Comparison of ENCODE assay signal across 11 cellular contexts in the genomic region with DNA sequence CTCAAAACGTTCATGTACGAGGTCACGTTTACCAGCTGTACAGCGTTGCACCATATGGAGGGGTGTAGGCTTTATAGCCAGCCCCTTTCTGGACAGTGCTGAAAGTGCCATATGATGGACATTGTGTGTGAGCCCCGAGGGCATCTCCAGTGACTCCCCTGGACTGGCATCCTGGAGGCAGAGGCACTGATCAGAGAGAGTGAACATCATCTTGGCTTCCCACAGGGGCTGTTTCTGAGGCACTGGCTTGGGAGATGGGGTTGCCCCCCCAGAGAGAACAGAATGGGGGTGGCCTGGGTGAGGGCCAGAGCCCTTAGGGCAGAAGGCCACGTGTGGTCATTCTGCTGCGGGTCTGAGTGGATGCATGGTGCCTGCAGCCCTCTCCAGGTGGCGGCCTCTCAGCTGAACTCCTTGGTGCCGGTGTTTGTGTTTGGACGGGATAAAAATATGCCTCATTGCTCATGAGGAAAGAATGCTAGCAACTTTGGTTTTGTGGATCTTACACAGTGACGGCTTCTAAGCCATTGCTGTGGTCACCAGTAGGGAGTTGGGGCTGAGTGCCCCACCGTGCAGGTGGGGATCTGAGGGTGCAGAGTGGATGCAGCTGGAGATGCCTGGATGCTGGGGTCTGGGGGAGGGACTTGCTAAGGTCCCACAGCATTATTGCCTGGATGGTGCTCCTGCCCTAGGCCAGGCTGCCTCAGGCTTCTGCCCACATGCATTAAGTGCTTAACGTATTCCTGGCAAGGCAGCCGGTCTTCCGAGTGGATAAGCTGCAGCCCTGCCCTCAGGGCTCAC. TPM values are rescaled to one million over a fixed set of nuclear protein-coding genes. Genes with fewer than 3 reads are reported as not detected.
DNase-seq lines count a peak whose midpoint lies in the region; ATAC-seq, FAIRE-seq and TF ChIP-seq lines count a peak whose summit lies in the region.
"Had no signal": no experiment of that assay in that cellular context is flagged by ENCODE, and none has a peak within 500 bp of the region (broad histone marks: within the 10 kb centered on the region; RNA-seq: fewer than 3 reads in every experiment).

No MANE protein-coding gene starts in this region.

- CTCF ChIA-PET in HepG2 (lab: Yijun Ruan, JAX; ENCODE audit: low intra/inter-chr PET ratio, low total read pairs), result no interaction called here

- POLR2A ChIA-PET in HepG2 (lab: Yijun Ruan, JAX), result interaction anchor here (1.2 to 5.0 kb wide), 2 partner anchors 35 to 50 kb away, joined by 3 to 41 read pairs; no protein-coding TSS in a partner anchor

- no peak for TF ChIP-seq RAD21 in HepG2 (CRISPR knock-in tag; IDR thresholded peaks at IDR 0.05)

- H3K9me3 ChIP-seq in HepG2 (ENCODE audit: low read length) (no peaks in the 10 kb centered on the region), right lobe of liver (no peaks in the 10 kb centered on the region)
- H3K9me3 ChIP-seq: adrenal gland had no signal

- WGBS in HepG2 (ENCODE audit: low lambda C conversion rate), result 51% methylated on average over 8 of the region's 15 CpGs
- 64% methylated on average over 10 of the region's 15 CpGs for WGBS in right lobe of liver (ENCODE audit: insufficient coverage, low coverage, low lambda C conversion rate, missing lambda C conversion rate)
- no CpG with 5 or more reads among the region's 15 CpGs for WGBS in mesendoderm (ENCODE audit: extremely low coverage, insufficient coverage, low lambda C conversion rate)

- H4K8ac ChIP-seq in mesendoderm (ENCODE audit: low read depth, low read length), result no peak overlapping the region

- H3K9ac ChIP-seq in HepG2 (ENCODE audit: insufficient read depth, low read depth, low read length), result peak overlapping the region; percentile 63
- no peak overlapping the region for H3K9ac ChIP-seq in mesendoderm (ENCODE audit: low read length)

- H2BK5ac ChIP-seq in mesendoderm (ENCODE audit: low read length), result no peak overlapping the region

- H3K56ac ChIP-seq in mesendoderm (ENCODE audit: low read length), result peak overlapping the region; percentile 10

- TF ChIP-seq CTCF in HepG2 (CRISPR knock-in tag; IDR thresholded peaks at IDR 0.05), result peak; percentile 33
- TF ChIP-seq CTCF in right lobe of liver (IDR thresholded peaks at IDR 0.05), result no peak

- intact Hi-C loops in HepG2 (cut with micrococcal nuclease; ENCODE audit: unreplicated experiment), result no loop called here
- intact Hi-C loops in right lobe of liver (cut with DNase I), result no loop called here

- DNase-seq in HepG2 (ENCODE audit: low spot score) (peak; percentile 70), right lobe of liver (no peak), caudate nucleus (lab: John Stamatoyannopoulos, UW) (no peak), mesendoderm (peak; percentile 56), NCI-H2227 (lab: John Stamatoyannopoulos, UW; ENCODE audit: unreplicated experiment) (no peak)
- DNase-seq: adrenal gland; CD4-positive, CD25-positive, alpha-beta regulatory T cell had no signal

- peak in 1 of 2 experiments; percentile 43; a peak in 1 of 4 replicates for TF ChIP-seq POLR2A in HepG2 (IDR thresholded peaks at IDR 0.05; ENCODE audit: insufficient read depth in 1 of 2, low read depth in 2 of 2, low read length in 2 of 2)
- TF ChIP-seq POLR2A in right lobe of liver (IDR thresholded peaks at IDR 0.05), result no peak

- no TSS peak for BruUV-seq in HepG2 (replicated peaks; lab: Mats Ljungman, UMichigan)

- H3K27ac ChIP-seq in HepG2 (ENCODE audit: extremely low read length, insufficient read depth, low read length), result peak overlapping the region; percentile 71
- H3K27ac ChIP-seq in right lobe of liver, result no peak overlapping the region
- peak overlapping the region; percentile 67 for H3K27ac ChIP-seq in caudate nucleus (ENCODE audit: low read depth, low read length)
- H3K27ac ChIP-seq in mesendoderm (ENCODE audit: low read depth, low read length), result no peak overlapping the region
- H3K27ac ChIP-seq: SK-N-MC had no signal

- peaks cover 3% of the 10 kb centered on the region in 2 experiments; a peak in 1 of 5 replicates for H3K36me3 ChIP-seq in HepG2 (replicated peaks in 1 of 2; ENCODE audit: control insufficient read depth in 1 of 2, insufficient read depth in 2 of 2, low read length in 2 of 2)
- no peaks in the 10 kb centered on the region for H3K36me3 ChIP-seq in right lobe of liver
- no peaks in the 10 kb centered on the region for H3K36me3 ChIP-seq in mesendoderm (ENCODE audit: control insufficient read depth, insufficient read depth, low read length)

- no peak overlapping the region for H3K23ac ChIP-seq in mesendoderm (ENCODE audit: low read length)

- peaks cover 89% of the 10 kb centered on the region for H3K4me1 ChIP-seq in HepG2 (ENCODE audit: insufficient read depth, low read length)
- H3K4me1 ChIP-seq in right lobe of liver, result peaks cover 0 to 15% (median 2%) of the 10 kb centered on the region in 4 donors
- H3K4me1 ChIP-seq in mesendoderm (ENCODE audit: control insufficient read depth, low read depth, low read length), result peaks cover 2% of the 10 kb centered on the region

- H3K79me2 ChIP-seq in HepG2 (ENCODE audit: insufficient read depth, low read length) (peaks cover 65% of the 10 kb centered on the region), mesendoderm (ENCODE audit: control insufficient read depth, insufficient read depth, low read length) (peaks cover 7% of the 10 kb centered on the region)

- H3K79me1 ChIP-seq in mesendoderm (ENCODE audit: low read length), result peaks cover 8% of the 10 kb centered on the region

- no peak overlapping the region for H3K4ac ChIP-seq in mesendoderm (ENCODE audit: low read depth, low read length)

- no peak overlapping the region for H2BK15ac ChIP-seq in mesendoderm (replicated peaks; ENCODE audit: low read depth)

- H3K27me3 ChIP-seq in HepG2 (ENCODE audit: control insufficient read depth in 1 of 2, insufficient read depth in 2 of 2, low read length in 2 of 2) (no peaks in the 10 kb centered on the region), right lobe of liver (no peaks in the 10 kb centered on the region), mesendoderm (ENCODE audit: insufficient read depth, low read length, poor library complexity) (no peaks in the 10 kb centered on the region)
- H3K27me3 ChIP-seq: adrenal gland had no signal

- no peak overlapping the region for H2AFZ ChIP-seq in HepG2 (ENCODE audit: low read length)

- no peak overlapping the region for H3K18ac ChIP-seq in mesendoderm (ENCODE audit: low read length)

- H3K4me3 ChIP-seq in HepG2 (replicated peaks in 1 of 3; ENCODE audit: insufficient read depth in 1 of 3, low read depth in 2 of 3, low read length in 3 of 3) (peak overlapping the region; percentile 14 to 48 (median 16); a peak in 4 of 6 replicates), right lobe of liver (no peak overlapping the region), mesendoderm (ENCODE audit: low read length) (no peak overlapping the region)
- H3K4me3 ChIP-seq: adrenal gland, SK-N-MC had no signal

- H2AK5ac ChIP-seq in mesendoderm (ENCODE audit: low read length), result no peak overlapping the region

- no peaks in the 10 kb centered on the region for H4K20me1 ChIP-seq in HepG2 (ENCODE audit: insufficient read depth, low read length)

- no peak overlapping the region for H2BK120ac ChIP-seq in mesendoderm (ENCODE audit: low read depth, low read length)

- TF ChIP-seq EP300 in HepG2 (IDR thresholded peaks at IDR 0.05; ENCODE audit: low read depth in 2 of 2, low read length in 2 of 2) (no peak), HepG2 (CRISPR knock-in tag; IDR thresholded peaks at IDR 0.05; ENCODE audit: borderline replicate concordance) (no peak)

- H4K5ac ChIP-seq in mesendoderm (ENCODE audit: low read length), result no peak overlapping the region

- ATAC-seq in HepG2, result no peak; the same call in 2 of the 3 replicates
- no peak for ATAC-seq in right lobe of liver
- no peak for ATAC-seq in HG03354 (IDR thresholded peaks at IDR 0.05; ENCODE audit: poor library complexity, severe bottlenecking, unreplicated experiment)
- ATAC-seq in GM18867 (IDR thresholded peaks at IDR 0.05; ENCODE audit: unreplicated experiment), result no peak
- no peak for ATAC-seq in GM21367 (IDR thresholded peaks at IDR 0.05; ENCODE audit: unreplicated experiment)

- H3K4me2 ChIP-seq in HepG2 (ENCODE audit: low read depth, low read length) (peak overlapping the region; percentile 75), mesendoderm (ENCODE audit: low read length) (no peak overlapping the region)

- in situ Hi-C loops in HepG2 (cut with HindIII; ENCODE audit: extremely low pct_ligation_motif_present, low pct_unique_long_range_greater_than_20kb), result no loop called here

- peak; percentile 12 for FAIRE-seq in HepG2 (lab: Jason Lieb, UNC)

TF ChIP-seq in HepG2, 621 proteins besides CTCF, POLR2A, EP300 and RAD21 (continues in another document):
- TF ChIP-seq ZBTB38 (CRISPR knock-in tag; IDR thresholded peaks at IDR 0.05), result 0 out of 2 replicates have a peak, but pooled peaks have one; percentile 18

RNA-seq across cellular contexts. Expression of a gene that starts 3.4 kb away (rescaled TPM):
- total RNA-seq in HepG2 (2016; rRNA removed; fragmentation: Illumina TruSeq; extraction: Trizol), result 19.8 and 39.1 TPM in 2 replicates
- 3.7 and 4.2 TPM in 2 replicates for total RNA-seq in HepG2 (2016; cell fraction: cytosol; rRNA removed; fragmentation: Illumina TruSeq; extraction: Trizol; ENCODE audit: low read depth)
- total RNA-seq in HepG2 (2016; cell fraction: insoluble cytoplasmic fraction; rRNA removed; fragmentation: Illumina TruSeq; extraction: Trizol), result 18.3 and 41.8 TPM in 2 replicates
- 10.5 and 10.8 TPM in 2 replicates for total RNA-seq in HepG2 (2016; cell fraction: membrane; rRNA removed; fragmentation: Illumina TruSeq; extraction: Trizol)
- 47.7 and 59.7 TPM in 2 replicates for total RNA-seq in HepG2 (2016; cell fraction: nucleus; rRNA removed; fragmentation: Illumina TruSeq; extraction: Trizol)
- 42.2 and 49.6 TPM in 2 replicates for polyA plus RNA-seq in HepG2 (2011; rRNA removed)
- 23.5 and 32.3 TPM in 2 replicates for polyA plus RNA-seq in HepG2 (2011; cell fraction: cytosol; rRNA removed)
- polyA plus RNA-seq in HepG2 (2011; cell fraction: nucleus; rRNA removed), result 121 and 179 TPM in 2 replicates
- polyA plus RNA-seq in HepG2 (2012), result 24.0 and 38.1 TPM in 2 replicates
- 3.2 and 3.4 TPM in 2 replicates for polyA plus RNA-seq in HepG2 (2016; cell fraction: cytosol; fragmentation: Illumina TruSeq; extraction: Trizol; ENCODE audit: low read depth)
- 16.0 and 21.6 TPM in 2 replicates for polyA plus RNA-seq in HepG2 (2016; cell fraction: insoluble cytoplasmic fraction; fragmentation: Illumina TruSeq; extraction: Trizol; ENCODE audit: low read depth)
- polyA plus RNA-seq in HepG2 (2016; cell fraction: membrane; fragmentation: Illumina TruSeq; extraction: Trizol; ENCODE audit: low read depth), result 4.5 and 5.6 TPM in 2 replicates
- 86.7 and 90.9 TPM in 2 replicates for polyA plus RNA-seq in HepG2 (2016; cell fraction: nucleus; fragmentation: Illumina TruSeq; extraction: Trizol; ENCODE audit: insufficient read depth, low read depth)
- polyA minus RNA-seq in HepG2 (2011; rRNA and poly(A)+ RNA removed; ENCODE audit: low replicate concordance), result 10.6 and 128 TPM in 2 replicates
- polyA minus RNA-seq in HepG2 (2011; cell fraction: cytosol; rRNA and poly(A)+ RNA removed), result 36.4 and 40.3 TPM in 2 replicates
- polyA minus RNA-seq in HepG2 (2011; cell fraction: nucleus; rRNA and poly(A)+ RNA removed), result 19.9 and 27.0 TPM in 2 replicates
- 10 to 100 TPM; 11.3 to 19.7 (median 15.9) TPM for total RNA-seq in right lobe of liver
- 23.7 TPM for polyA plus RNA-seq in mesendoderm (2013, experiment 1 of 2)
- polyA plus RNA-seq in mesendoderm (2013, experiment 2 of 2), result 21.6 TPM

Comparison
In these comparisons a context has a peak if more than half of its experiments do, and no peak if none do; other contexts are left out.
1. DNase-seq: peak in HepG2 (single experiment) and mesendoderm (single experiment); none in right lobe of liver (0 of 3), caudate nucleus (0 of 61) and NCI-H2227 (single experiment).
2. H3K27ac ChIP-seq: peak in HepG2 (single experiment) and caudate nucleus (single experiment); none in right lobe of liver (0 of 3) and mesendoderm (single experiment).
3. H3K4me3 ChIP-seq: peak in HepG2 (3 of 3); none in right lobe of liver (0 of 3) and mesendoderm (single experiment).